Comparison of ENCODE assay signal across 1 cellular context in the genomic region with DNA sequence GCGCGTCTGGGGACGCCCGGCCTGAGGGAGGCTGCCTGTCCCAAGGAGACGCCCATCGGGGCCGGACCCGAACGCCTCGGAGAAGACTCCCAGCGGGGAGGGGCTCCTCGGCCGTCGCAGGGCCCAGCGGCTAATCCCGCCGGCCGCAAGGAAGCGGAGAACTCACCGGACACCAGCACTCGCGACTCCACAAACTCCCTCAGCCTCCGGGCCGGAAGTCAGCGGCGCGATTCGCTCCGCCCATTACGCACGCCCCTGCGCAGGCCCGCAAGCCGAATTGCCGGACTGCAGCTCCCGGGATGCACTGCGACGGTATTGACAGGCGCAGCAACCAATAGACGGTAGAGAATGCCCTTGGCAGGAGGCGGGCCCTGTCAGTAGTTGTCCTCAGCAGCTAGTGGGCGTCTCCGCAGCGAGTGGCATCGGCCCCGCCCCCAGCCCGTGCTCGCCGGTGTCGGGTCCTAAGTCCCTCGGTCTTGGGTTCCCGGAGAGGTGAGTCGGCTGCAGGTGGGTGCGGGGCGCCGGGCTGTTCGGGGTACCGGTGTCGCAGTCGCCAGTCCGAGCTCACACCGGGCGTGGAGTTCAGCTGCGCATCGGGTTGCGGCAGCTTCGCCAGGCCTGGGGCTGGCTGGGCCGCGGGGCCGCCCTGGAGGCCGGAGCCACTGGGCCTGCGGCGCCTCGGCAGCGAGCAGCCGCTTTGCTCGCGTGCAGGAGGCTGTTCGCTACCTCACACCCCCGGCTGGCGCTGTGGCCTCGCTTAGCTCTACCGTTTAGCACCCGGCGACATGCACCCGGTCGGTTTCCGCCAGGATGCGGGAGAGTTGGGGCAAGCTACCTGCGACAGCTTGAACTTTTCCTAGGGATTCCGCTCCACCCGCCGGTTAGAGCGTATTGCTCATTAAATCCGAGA.
TF ChIP-seq lines count a peak whose summit lies in the region.

TSS of gene ZNF174 (plus strand) at position 437 of the 910 bp plus-strand sequence. CDS start 790 bp downstream, outside the sequence.
TSS of gene ZSCAN32 (minus strand) at position 226 of the 910 bp plus-strand sequence. CDS start 3,447 bp downstream, outside the sequence.

TF ChIP-seq in HepG2, 621 proteins besides CTCF, POLR2A, EP300 and RAD21 (continued from another document and continues in another):
- no peak for TF ChIP-seq NFE2L2 (IDR thresholded peaks at IDR 0.05; ENCODE audit: low read length)
- no peak for TF ChIP-seq ZNF556 (CRISPR knock-in tag; IDR thresholded peaks at IDR 0.05; ENCODE audit: borderline replicate concordance)
- TF ChIP-seq SATB2 (CRISPR knock-in tag; IDR thresholded peaks at IDR 0.05): peak; percentile 63; the same call in 1 of the 2 replicates
- TF ChIP-seq ZNF431 (CRISPR knock-in tag; IDR thresholded peaks at IDR 0.05; ENCODE audit: borderline replicate concordance, low read depth): no peak
- no peak for TF ChIP-seq ATAD3A (CRISPR knock-in tag; IDR thresholded peaks at IDR 0.05)
- no peak; the same call in 1 of the 2 replicates for TF ChIP-seq ZNF629 (CRISPR knock-in tag; conservative IDR thresholded peaks at IDR 0.05)
- no peak for TF ChIP-seq MZF1 (CRISPR knock-in tag; IDR thresholded peaks at IDR 0.05; ENCODE audit: borderline replicate concordance)
- TF ChIP-seq PHF20 (CRISPR knock-in tag; IDR thresholded peaks at IDR 0.05): peak; percentile 85
- TF ChIP-seq PAWR (CRISPR knock-in tag; IDR thresholded peaks at IDR 0.05; ENCODE audit: borderline replicate concordance): no peak; the same call in 1 of the 2 replicates
- TF ChIP-seq, protein P1, sequence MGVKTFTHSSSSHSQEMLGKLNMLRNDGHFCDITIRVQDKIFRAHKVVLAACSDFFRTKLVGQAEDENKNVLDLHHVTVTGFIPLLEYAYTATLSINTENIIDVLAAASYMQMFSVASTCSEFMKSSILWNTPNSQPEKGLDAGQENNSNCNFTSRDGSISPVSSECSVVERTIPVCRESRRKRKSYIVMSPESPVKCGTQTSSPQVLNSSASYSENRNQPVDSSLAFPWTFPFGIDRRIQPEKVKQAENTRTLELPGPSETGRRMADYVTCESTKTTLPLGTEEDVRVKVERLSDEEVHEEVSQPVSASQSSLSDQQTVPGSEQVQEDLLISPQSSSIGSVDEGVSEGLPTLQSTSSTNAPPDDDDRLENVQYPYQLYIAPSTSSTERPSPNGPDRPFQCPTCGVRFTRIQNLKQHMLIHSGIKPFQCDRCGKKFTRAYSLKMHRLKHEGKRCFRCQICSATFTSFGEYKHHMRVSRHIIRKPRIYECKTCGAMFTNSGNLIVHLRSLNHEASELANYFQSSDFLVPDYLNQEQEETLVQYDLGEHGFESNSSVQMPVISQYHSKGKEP (CRISPR knock-in tag; IDR thresholded peaks at IDR 0.05): no peak
- TF ChIP-seq PPARG (CRISPR knock-in tag; conservative IDR thresholded peaks at IDR 0.05): peak; percentile 35
- peak; percentile 99 for TF ChIP-seq TAF1 (CRISPR knock-in tag; IDR thresholded peaks at IDR 0.05)
- no peak for TF ChIP-seq KLF13 (CRISPR knock-in tag; IDR thresholded peaks at IDR 0.05)
- TF ChIP-seq ZNF256 (CRISPR knock-in tag; conservative IDR thresholded peaks at IDR 0.05): peak; percentile 29; the same call in 1 of the 2 replicates
- TF ChIP-seq FOXO4 (CRISPR knock-in tag; conservative IDR thresholded peaks at IDR 0.05): no peak
- no peak for TF ChIP-seq BRCA1 (CRISPR knock-in tag; IDR thresholded peaks at IDR 0.05)
- 0 out of 2 replicates have a peak, but pooled peaks have one; percentile 13 for TF ChIP-seq HNRNPL (IDR thresholded peaks at IDR 0.05; ENCODE audit: low read depth, low read length)
- TF ChIP-seq BHLHE40 (IDR thresholded peaks at IDR 0.05; ENCODE audit: low read length): peak; percentile 82
- 0 out of 2 replicates have a peak, but pooled peaks have one; percentile 37 for TF ChIP-seq HOXA7 (CRISPR knock-in tag; IDR thresholded peaks at IDR 0.05)
- TF ChIP-seq REPIN1 (CRISPR knock-in tag; IDR thresholded peaks at IDR 0.05; ENCODE audit: borderline replicate concordance, low read depth): peak; percentile 86
- peak; percentile 91; the same call in 1 of the 2 replicates for TF ChIP-seq ZNF337 (CRISPR knock-in tag; IDR thresholded peaks at IDR 0.05; ENCODE audit: borderline replicate concordance, low read depth)
- TF ChIP-seq CBX2 (IDR thresholded peaks at IDR 0.05; ENCODE audit: low read depth, low read length): no peak
- TF ChIP-seq CBX2 (CRISPR knock-in tag; IDR thresholded peaks at IDR 0.05; ENCODE audit: low read depth): no peak
- TF ChIP-seq, protein P2, sequence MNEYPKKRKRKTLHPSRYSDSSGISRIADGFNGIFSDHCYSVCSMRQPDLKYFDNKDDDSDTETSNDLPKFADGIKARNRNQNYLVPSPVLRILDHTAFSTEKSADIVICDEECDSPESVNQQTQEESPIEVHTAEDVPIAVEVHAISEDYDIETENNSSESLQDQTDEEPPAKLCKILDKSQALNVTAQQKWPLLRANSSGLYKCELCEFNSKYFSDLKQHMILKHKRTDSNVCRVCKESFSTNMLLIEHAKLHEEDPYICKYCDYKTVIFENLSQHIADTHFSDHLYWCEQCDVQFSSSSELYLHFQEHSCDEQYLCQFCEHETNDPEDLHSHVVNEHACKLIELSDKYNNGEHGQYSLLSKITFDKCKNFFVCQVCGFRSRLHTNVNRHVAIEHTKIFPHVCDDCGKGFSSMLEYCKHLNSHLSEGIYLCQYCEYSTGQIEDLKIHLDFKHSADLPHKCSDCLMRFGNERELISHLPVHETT (CRISPR knock-in tag; conservative IDR thresholded peaks at IDR 0.05): peak; percentile 94
- peak; percentile 71 for TF ChIP-seq CHD2 (IDR thresholded peaks at IDR 0.05; ENCODE audit: low read depth, low read length)
- peak; percentile 58 for TF ChIP-seq ZNF614 (CRISPR knock-in tag; IDR thresholded peaks at IDR 0.05; ENCODE audit: borderline replicate concordance)
- TF ChIP-seq PITX1 (CRISPR knock-in tag; IDR thresholded peaks at IDR 0.05): peak; percentile 89
- 0 out of 2 replicates have a peak, but pooled peaks have one; percentile 44 for TF ChIP-seq ZNF737 (CRISPR knock-in tag; IDR thresholded peaks at IDR 0.05; ENCODE audit: borderline replicate concordance)
- TF ChIP-seq ZNF354B (CRISPR knock-in tag; IDR thresholded peaks at IDR 0.05): no peak
- TF ChIP-seq NKX3-1 (CRISPR knock-in tag; IDR thresholded peaks at IDR 0.05): no peak
- TF ChIP-seq ZNF850 (CRISPR knock-in tag; conservative IDR thresholded peaks at IDR 0.05): no peak
- TF ChIP-seq, protein P3, sequence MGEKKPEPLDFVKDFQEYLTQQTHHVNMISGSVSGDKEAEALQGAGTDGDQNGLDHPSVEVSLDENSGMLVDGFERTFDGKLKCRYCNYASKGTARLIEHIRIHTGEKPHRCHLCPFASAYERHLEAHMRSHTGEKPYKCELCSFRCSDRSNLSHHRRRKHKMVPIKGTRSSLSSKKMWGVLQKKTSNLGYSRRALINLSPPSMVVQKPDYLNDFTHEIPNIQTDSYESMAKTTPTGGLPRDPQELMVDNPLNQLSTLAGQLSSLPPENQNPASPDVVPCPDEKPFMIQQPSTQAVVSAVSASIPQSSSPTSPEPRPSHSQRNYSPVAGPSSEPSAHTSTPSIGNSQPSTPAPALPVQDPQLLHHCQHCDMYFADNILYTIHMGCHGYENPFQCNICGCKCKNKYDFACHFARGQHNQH (CRISPR knock-in tag; IDR thresholded peaks at IDR 0.05): peak; percentile 69
- no peak; the same call in 1 of the 2 replicates for TF ChIP-seq SIX1 (CRISPR knock-in tag; IDR thresholded peaks at IDR 0.05; ENCODE audit: borderline replicate concordance)
- TF ChIP-seq ZNF569 (CRISPR knock-in tag; IDR thresholded peaks at IDR 0.05; ENCODE audit: borderline replicate concordance): no peak
- TF ChIP-seq, protein P4, sequence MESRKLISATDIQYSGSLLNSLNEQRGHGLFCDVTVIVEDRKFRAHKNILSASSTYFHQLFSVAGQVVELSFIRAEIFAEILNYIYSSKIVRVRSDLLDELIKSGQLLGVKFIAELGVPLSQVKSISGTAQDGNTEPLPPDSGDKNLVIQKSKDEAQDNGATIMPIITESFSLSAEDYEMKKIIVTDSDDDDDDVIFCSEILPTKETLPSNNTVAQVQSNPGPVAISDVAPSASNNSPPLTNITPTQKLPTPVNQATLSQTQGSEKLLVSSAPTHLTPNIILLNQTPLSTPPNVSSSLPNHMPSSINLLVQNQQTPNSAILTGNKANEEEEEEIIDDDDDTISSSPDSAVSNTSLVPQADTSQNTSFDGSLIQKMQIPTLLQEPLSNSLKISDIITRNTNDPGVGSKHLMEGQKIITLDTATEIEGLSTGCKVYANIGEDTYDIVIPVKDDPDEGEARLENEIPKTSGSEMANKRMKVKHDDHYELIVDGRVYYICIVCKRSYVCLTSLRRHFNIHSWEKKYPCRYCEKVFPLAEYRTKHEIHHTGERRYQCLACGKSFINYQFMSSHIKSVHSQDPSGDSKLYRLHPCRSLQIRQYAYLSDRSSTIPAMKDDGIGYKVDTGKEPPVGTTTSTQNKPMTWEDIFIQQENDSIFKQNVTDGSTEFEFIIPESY (CRISPR knock-in tag; IDR thresholded peaks at IDR 0.05): peak; percentile 31; the same call in 1 of the 2 replicates
- no peak for TF ChIP-seq ATM (IDR thresholded peaks at IDR 0.05; ENCODE audit: borderline replicate concordance)
- no peak; the same call in 1 of the 2 replicates for TF ChIP-seq REL (CRISPR knock-in tag; conservative IDR thresholded peaks at IDR 0.05)
- TF ChIP-seq ZIK1 (CRISPR knock-in tag; IDR thresholded peaks at IDR 0.05; ENCODE audit: borderline replicate concordance, low read depth): no peak
- TF ChIP-seq ZNF709 (CRISPR knock-in tag; IDR thresholded peaks at IDR 0.05): peak; percentile 94
- no peak; the same call in 1 of the 2 replicates for TF ChIP-seq ZBTB43 (CRISPR knock-in tag; conservative IDR thresholded peaks at IDR 0.05)
- TF ChIP-seq ZNF10 (CRISPR knock-in tag; IDR thresholded peaks at IDR 0.05; ENCODE audit: borderline replicate concordance, low read depth): no peak
- peak; percentile 34; the same call in 1 of the 2 replicates for TF ChIP-seq ZNF609 (CRISPR knock-in tag; IDR thresholded peaks at IDR 0.05; ENCODE audit: borderline replicate concordance)
- peak; percentile 8; the same call in 1 of the 2 replicates for TF ChIP-seq FOXO1 (CRISPR knock-in tag; IDR thresholded peaks at IDR 0.05)
- peak; percentile 83; the same call in 1 of the 2 replicates for TF ChIP-seq ZNF501 (CRISPR knock-in tag; IDR thresholded peaks at IDR 0.05)
- no peak for TF ChIP-seq ZNF75D (CRISPR knock-in tag; IDR thresholded peaks at IDR 0.05; ENCODE audit: borderline replicate concordance)
